In genomic region chr2:129929321-129930290, GRCh38 we compare ENCODE assay signal across 13 cellular contexts. TPM values are rescaled to one million over a fixed set of nuclear protein-coding genes. Genes with fewer than 3 reads are reported as not detected.
DNase-seq lines count a peak whose midpoint lies in the region; ATAC-seq and TF ChIP-seq lines count a peak whose summit lies in the region.
"Had no signal": no experiment of that assay in that cellular context is flagged by ENCODE, and none has a peak within 500 bp of the region (broad histone marks: within the 10 kb centered on the region; RNA-seq: fewer than 3 reads in every experiment).

No MANE protein-coding gene starts in this region.

- in situ Hi-C loops in brain microvascular endothelial cell (cut with HindIII; ENCODE audit: low pct_ligation_motif_present, low sequenced_read_pairs): no loop called here

- H3K27me3 ChIP-seq in heart left ventricle: peaks cover 0 to 47% (median 10%) of the 10 kb centered on the region in 9 donors
- H3K27me3 ChIP-seq in osteoblast (ENCODE audit: insufficient read depth, low read length): no peaks in the 10 kb centered on the region
- H3K27me3 ChIP-seq in brain microvascular endothelial cell (replicated peaks): peaks cover 5% of the 10 kb centered on the region

- H4K20me1 ChIP-seq in osteoblast (ENCODE audit: insufficient read depth, low read length): no peaks in the 10 kb centered on the region

- peak in 11 of 14 donors; percentile 10 to 75 (median 43) for DNase-seq in C1 segment of cervical spinal cord (lab: John Stamatoyannopoulos, UW)
- peak in 3 of 5 donors; percentile 22 to 79 (median 74) for DNase-seq in heart left ventricle
- DNase-seq in osteoblast (ENCODE audit: insufficient read length, low spot score, missing footprints): peak; percentile 55
- DNase-seq in DMS79 (lab: John Stamatoyannopoulos, UW): no peak
- no peak for DNase-seq in GM19240 (ENCODE audit: insufficient read length, low spot score)
- DNase-seq in brain microvascular endothelial cell: no peak
- DNase-seq: activated CD4-positive, alpha-beta T cell treated with anti-CD3 and anti-CD28 coated beads for 4 hours; activated naive CD4-positive, alpha-beta T cell; NCI-H1417 treated with DMSO at 0.1 percent for 48 hours had no signal

- peaks cover 0 to 2% (median 0%) of the 10 kb centered on the region in 12 donors for H3K4me1 ChIP-seq in heart left ventricle
- H3K4me1 ChIP-seq in osteoblast (ENCODE audit: insufficient read depth, low read length): no peaks in the 10 kb centered on the region

- H2AFZ ChIP-seq in osteoblast (ENCODE audit: low read length): no peak overlapping the region

- no peaks in the 10 kb centered on the region for H3K79me2 ChIP-seq in osteoblast (ENCODE audit: insufficient read depth, low read length)

- TF ChIP-seq CTCF in heart left ventricle (IDR thresholded peaks at IDR 0.05) (no peak), osteoblast (IDR thresholded peaks at IDR 0.05; ENCODE audit: extremely low read depth, low read depth, low read length) (no peak), brain microvascular endothelial cell (IDR thresholded peaks at IDR 0.05; ENCODE audit: low read depth, low read length, missing control alignments) (no peak)

- TF ChIP-seq POLR2A in heart left ventricle (IDR thresholded peaks at IDR 0.05): no peak

- H3K4me2 ChIP-seq in osteoblast (ENCODE audit: insufficient read depth, low read length): no peak overlapping the region

- ATAC-seq in SK-N-SH treated with all-trans-retinoic acid at 6 μM for 48 hours (peak; percentile 70; the same call in 2 of the 3 replicates), heart left ventricle (peak; percentile 72 to 92 (median 86)), HG02885 (IDR thresholded peaks at IDR 0.05; ENCODE audit: poor library complexity, unreplicated experiment) (no peak)

- 69 to 76% (median 75%) methylated on average over 12 to 13 of the region's 13 CpGs for WGBS in heart left ventricle, 4 donors

- peak overlapping the region in 6 of 12 donors; percentile 24 to 59 (median 40) for H3K27ac ChIP-seq in heart left ventricle
- H3K27ac ChIP-seq in osteoblast (ENCODE audit: low read depth, low read length): no peak overlapping the region
- no peak overlapping the region for H3K27ac ChIP-seq in brain microvascular endothelial cell
- H3K27ac ChIP-seq: SK-N-MC had no signal

- H3K4me3 ChIP-seq in heart left ventricle: no peak overlapping the region
- H3K4me3 ChIP-seq in osteoblast (ENCODE audit: insufficient read depth, low read length): no peak overlapping the region
- no peak overlapping the region for H3K4me3 ChIP-seq in brain microvascular endothelial cell (ENCODE audit: low read depth, low read length)
- H3K4me3 ChIP-seq: SK-N-MC had no signal

- intact Hi-C loops in heart left ventricle (cut with DNase I): no loop called here

- no peaks in the 10 kb centered on the region for H3K9me3 ChIP-seq in heart left ventricle
- no peaks in the 10 kb centered on the region for H3K9me3 ChIP-seq in osteoblast (ENCODE audit: low read depth, low read length)

- H3K36me3 ChIP-seq in heart left ventricle (no peaks in the 10 kb centered on the region), osteoblast (ENCODE audit: insufficient read depth, low read length) (no peaks in the 10 kb centered on the region), brain microvascular endothelial cell (replicated peaks) (no peaks in the 10 kb centered on the region)

TF ChIP-seq in SK-N-SH treated with all-trans-retinoic acid at 6 μM for 48 hours, 23 proteins besides CTCF, POLR2A, EP300 and RAD21:
- TF ChIP-seq TSHZ2 (CRISPR knock-in tag; IDR thresholded peaks at IDR 0.05) (no peak), TCF4 (CRISPR knock-in tag; IDR thresholded peaks at IDR 0.05; ENCODE audit: borderline replicate concordance) (peak; percentile 74; the same call in 1 of the 2 replicates), ZNF70 (CRISPR knock-in tag; IDR thresholded peaks at IDR 0.05) (no peak), ZFP30 (CRISPR knock-in tag; IDR thresholded peaks at IDR 0.05) (no peak)
TF ChIP-seq in SK-N-SH treated with all-trans-retinoic acid at 6 μM for 48 hours: peak in this region for 1.

RNA-seq across cellular contexts. Expression of gene RAB6C, which starts 49.9 kb away (rescaled TPM):
- total RNA-seq in heart left ventricle: under 1 TPM in 2 of 9 donors, not detected in 7; 0.11 to 0.30 TPM
- polyA plus RNA-seq in heart left ventricle: under 1 TPM; 0.08 TPM
- total RNA-seq in osteoblast: not detected in 2 replicates
- polyA plus RNA-seq: CD14-positive monocyte had no signal

Comparison
In these comparisons a context has a peak if more than half of its experiments do, and no peak if none do; other contexts are left out.
1. DNase-seq: peak in C1 segment of cervical spinal cord (11 of 14), heart left ventricle (3 of 5) and osteoblast (single experiment); none in DMS79 (single experiment), GM19240 (single experiment) and brain microvascular endothelial cell (single experiment).